ENCODE assay signal across 23 cellular contexts in genomic region chr3:40921251-40921650, GRCh38.
DNase-seq lines count a peak whose midpoint lies in the region; ATAC-seq, FAIRE-seq and TF ChIP-seq lines count a peak whose summit lies in the region.
"Had no signal": no experiment of that assay in that cellular context is flagged by ENCODE, and none has a peak within 500 bp of the region (broad histone marks: within the 10 kb centered on the region; RNA-seq: fewer than 3 reads in every experiment).

No MANE protein-coding gene starts in this region.

- H3K4me3 ChIP-seq in GM23338 (no peak overlapping the region), PC-3 (ENCODE audit: low read length) (no peak overlapping the region), endothelial cell of umbilical vein (replicated peaks in 1 of 3; ENCODE audit: insufficient read depth in 1 of 3, low read depth in 1 of 3, low read length in 3 of 3) (no peak overlapping the region)
- H3K4me3 ChIP-seq: A549 had no signal

- H3K27me3 ChIP-seq in GM23338 (ENCODE audit: insufficient read depth) (no peaks in the 10 kb centered on the region), PC-3 (ENCODE audit: low read length) (no peaks in the 10 kb centered on the region), endothelial cell of umbilical vein (ENCODE audit: control insufficient read depth in 2 of 2, insufficient read depth in 2 of 2, low read length in 2 of 2) (no peaks in the 10 kb centered on the region)

- POLR2A ChIA-PET in PC-3 (lab: Charles Lee; ENCODE audit: unreplicated experiment) = no interaction called here
- POLR2A ChIA-PET in endothelial cell of umbilical vein (lab: Charles Lee) = no interaction called here

- H3K4me1 Mint-ChIP-seq in GM23338 = peaks cover 39% of the 10 kb centered on the region
- peaks cover 33% of the 10 kb centered on the region for H3K4me1 Mint-ChIP-seq in chondrocyte (ENCODE audit: low read depth)
- H3K4me1 Mint-ChIP-seq: CD4-positive, alpha-beta memory T cell had no signal

- H3K27ac ChIP-seq in GM23338 (ENCODE audit: low read depth) (no peak overlapping the region), PC-3 (ENCODE audit: low read length) (no peak overlapping the region), endothelial cell of umbilical vein (ENCODE audit: insufficient read depth, low read depth, low read length) (no peak overlapping the region)
- H3K27ac ChIP-seq: A549 had no signal

- no peak for DNase-seq in GM23338 (ENCODE audit: low spot score)
- no peak for DNase-seq in PC-3
- DNase-seq in chondrocyte (ENCODE audit: low spot score) = no peak
- peak; percentile 56 for DNase-seq in endothelial cell of umbilical vein (ENCODE audit: low read depth, low spot score)
- no peak for DNase-seq in anterior cingulate cortex (lab: John Stamatoyannopoulos, UW)
- no peak for DNase-seq in activated CD4-positive, alpha-beta T cell treated with anti-CD3 and anti-CD28 coated beads for 1 hour
- DNase-seq: 8988T; ACHN; C1 segment of cervical spinal cord; Calu3; CD4-positive, alpha-beta memory T cell; COR-L47; DMS53; DMS79 treated with DMSO at 0.1 percent for 48 hours; GF-D8; H7; HCEC 1CT had no signal

- H3K4me1 ChIP-seq in GM23338 (ENCODE audit: insufficient read depth) (peaks cover 43% of the 10 kb centered on the region), PC-3 (ENCODE audit: insufficient read depth, low read length) (peaks cover 8% of the 10 kb centered on the region), endothelial cell of umbilical vein (ENCODE audit: control insufficient read depth, extremely low read depth, insufficient read depth, low read length) (peaks cover 4% of the 10 kb centered on the region)

- H3F3A ChIP-seq in GM23338 (replicated peaks; ENCODE audit: low read depth) (no peaks in the 10 kb centered on the region), PC-3 (ENCODE audit: low read length, unreplicated experiment) (no peaks in the 10 kb centered on the region)

- intact Hi-C loops in PC-3 (cut with micrococcal nuclease) (loop anchor here (5.0 kb wide), 2 partner anchors 281 to 961 kb away; no protein-coding TSS in a partner anchor), endothelial cell of umbilical vein (cut with micrococcal nuclease) (loop anchor here (1.0 to 5.0 kb wide), 7 partner anchors 54 to 961 kb away; no protein-coding TSS in a partner anchor)

- H3K9me3 ChIP-seq in PC-3 (ENCODE audit: low read length) (no peaks in the 10 kb centered on the region), endothelial cell of umbilical vein (replicated peaks; ENCODE audit: control insufficient read depth, insufficient read depth, low read length) (no peaks in the 10 kb centered on the region)

- H3K36me3 Mint-ChIP-seq in GM23338 (ENCODE audit: low read depth) = peaks cover 7% of the 10 kb centered on the region; the same call in 2 of the 3 replicates
- no peaks in the 10 kb centered on the region for H3K36me3 Mint-ChIP-seq in chondrocyte (ENCODE audit: low read depth)
- H3K36me3 Mint-ChIP-seq: CD4-positive, alpha-beta memory T cell had no signal

- no peak for FAIRE-seq in endothelial cell of umbilical vein (lab: Jason Lieb, UNC)
- FAIRE-seq: A549, GM12891, GM18507, H1 had no signal

- H3K36me3 ChIP-seq in GM23338 (ENCODE audit: insufficient read depth) = no peaks in the 10 kb centered on the region
- H3K36me3 ChIP-seq in PC-3 (ENCODE audit: low read depth, low read length) = no peaks in the 10 kb centered on the region
- H3K36me3 ChIP-seq in endothelial cell of umbilical vein (ENCODE audit: control insufficient read depth in 2 of 2, extremely low read depth in 1 of 2, insufficient read depth in 2 of 2, low read length in 2 of 2) = no peaks in the 10 kb centered on the region

- TF ChIP-seq POLR2A in endothelial cell of umbilical vein (IDR thresholded peaks at IDR 0.05; ENCODE audit: low read depth, low read length) = no peak

- H3K9me3 Mint-ChIP-seq in GM23338 = peaks cover 3% of the 10 kb centered on the region; the same call in 2 of the 3 replicates
- peaks cover 5% of the 10 kb centered on the region for H3K9me3 Mint-ChIP-seq in chondrocyte (ENCODE audit: low read depth)
- H3K9me3 Mint-ChIP-seq: CD4-positive, alpha-beta memory T cell had no signal

- H3K9ac ChIP-seq in PC-3 (ENCODE audit: low read length) (no peak overlapping the region), endothelial cell of umbilical vein (replicated peaks; ENCODE audit: extremely low read depth, insufficient read depth, low read length) (no peak overlapping the region)

- TF ChIP-seq CTCF in GM23338 (conservative IDR thresholded peaks at IDR 0.05; ENCODE audit: low read depth in 2 of 2) = no peak
- TF ChIP-seq CTCF in PC-3 (conservative IDR thresholded peaks at IDR 0.05; ENCODE audit: low read depth, low read length) = peak; percentile 38; the same call in 1 of the 2 replicates
- TF ChIP-seq CTCF in chondrocyte (IDR thresholded peaks at IDR 0.05) = peak; percentile 59
- TF ChIP-seq CTCF in endothelial cell of umbilical vein (IDR thresholded peaks at IDR 0.05; ENCODE audit: extremely low read depth in 1 of 2, insufficient read depth in 1 of 2, low read depth in 1 of 2, low read length in 2 of 2) = peak; percentile 15 to 31

- H3K27me3 Mint-ChIP-seq in GM23338 (ENCODE audit: insufficient read depth, low read depth, poor library complexity) (peaks cover 2% of the 10 kb centered on the region), chondrocyte (ENCODE audit: low read depth) (no peaks in the 10 kb centered on the region)

- H3K27ac Mint-ChIP-seq in GM23338 = peak overlapping the region; percentile 17; the same call in 1 of the 2 replicates
- H3K27ac Mint-ChIP-seq in chondrocyte (ENCODE audit: unreplicated experiment) = peak overlapping the region; percentile 2
- H3K27ac Mint-ChIP-seq: CD4-positive, alpha-beta memory T cell had no signal

- H3K9me1 ChIP-seq in endothelial cell of umbilical vein (replicated peaks; ENCODE audit: control insufficient read depth, extremely low read depth, insufficient read depth, low read length) = no peaks in the 10 kb centered on the region

- no TSS peak for BruUV-seq in PC-3 (replicated peaks; lab: Mats Ljungman, UMichigan)
- no TSS peak for BruUV-seq in endothelial cell of umbilical vein (replicated peaks; lab: Mats Ljungman, UMichigan)

- H3K4me3 Mint-ChIP-seq in GM23338 (no peak overlapping the region), chondrocyte (ENCODE audit: unreplicated experiment) (no peak overlapping the region)
- H3K4me3 Mint-ChIP-seq: CD4-positive, alpha-beta memory T cell had no signal

- no peaks in the 10 kb centered on the region for H4K20me1 ChIP-seq in GM23338 (replicated peaks; ENCODE audit: insufficient read depth)
- no peaks in the 10 kb centered on the region for H4K20me1 ChIP-seq in PC-3 (ENCODE audit: low read length)
- no peaks in the 10 kb centered on the region for H4K20me1 ChIP-seq in endothelial cell of umbilical vein (replicated peaks; ENCODE audit: control insufficient read depth, extremely low read depth, insufficient read depth, low read length)

- CTCF ChIA-PET in PC-3 (lab: Charles Lee) = no interaction called here
- CTCF ChIA-PET in endothelial cell of umbilical vein (lab: Charles Lee) = interaction anchor here (0.9 to 1.9 kb wide), 8 partner anchors 8 to 795 kb away, joined by 3 to 6 read pairs (median 3); no protein-coding TSS in a partner anchor

- H3K9me2 ChIP-seq in GM23338 (ENCODE audit: insufficient read depth) (peaks cover 2% of the 10 kb centered on the region; the same call in 1 of the 2 replicates), PC-3 (replicated peaks; ENCODE audit: low read length) (no peaks in the 10 kb centered on the region)

- ATAC-seq in GM23338 (no peak), PC-3 (no peak), HG03442 (IDR thresholded peaks at IDR 0.05; ENCODE audit: unreplicated experiment) (no peak), GM21381 (IDR thresholded peaks at IDR 0.05; ENCODE audit: unreplicated experiment) (no peak)
- ATAC-seq: A549 had no signal

- H2AFZ ChIP-seq in GM23338 (no peak overlapping the region), PC-3 (ENCODE audit: low read length) (no peak overlapping the region), endothelial cell of umbilical vein (ENCODE audit: low read depth, low read length) (no peak overlapping the region)

- dilution Hi-C loops in endothelial cell of umbilical vein (cut with MboI; ENCODE audit: extremely low pct_ligation_motif_present, low sequenced_read_pairs) = no loop called here

- H3K4me2 ChIP-seq in GM23338 (no peak overlapping the region), PC-3 (ENCODE audit: low read length) (no peak overlapping the region), endothelial cell of umbilical vein (ENCODE audit: insufficient read depth, low read length) (no peak overlapping the region)
- H3K4me2 ChIP-seq: A549 had no signal

- H3K79me2 ChIP-seq in GM23338 (replicated peaks; ENCODE audit: insufficient read depth) (no peaks in the 10 kb centered on the region), PC-3 (ENCODE audit: low read length) (no peaks in the 10 kb centered on the region), endothelial cell of umbilical vein (ENCODE audit: control insufficient read depth, insufficient read depth, low read length) (no peaks in the 10 kb centered on the region)

TF ChIP-seq in GM23338, 12 proteins besides CTCF, POLR2A, EP300 and RAD21 (continues in another document):
- TF ChIP-seq ZNF331 (CRISPR knock-in tag; IDR thresholded peaks at IDR 0.05; ENCODE audit: low read depth) (no peak), STAT1 (IDR thresholded peaks at IDR 0.05; ENCODE audit: unreplicated experiment) (no peak)

TF ChIP-seq in endothelial cell of umbilical vein, 7 proteins besides CTCF, POLR2A, EP300 and RAD21:
- TF ChIP-seq JUN (IDR thresholded peaks at IDR 0.05; ENCODE audit: borderline replicate concordance, insufficient read depth, insufficient read length, low read depth) (no peak), GATA2 (IDR thresholded peaks at IDR 0.05; ENCODE audit: insufficient read depth, insufficient read length, low read depth, low read length) (no peak), MAX (IDR thresholded peaks at IDR 0.05; ENCODE audit: insufficient read depth, insufficient read length) (no peak), EZH2 (IDR thresholded peaks at IDR 0.05; ENCODE audit: borderline replicate concordance, low read depth, low read length, severe bottlenecking) (no peak), POLR2AphosphoS5 (IDR thresholded peaks at IDR 0.05; ENCODE audit: insufficient read depth, low read depth, low read length) (no peak), FOS (IDR thresholded peaks at IDR 0.05; ENCODE audit: borderline replicate concordance, insufficient read depth, low read length) (no peak), MYC (IDR thresholded peaks at IDR 0.05; ENCODE audit: low read depth, low read length) (no peak)

Comparison
In these comparisons a context has a peak if more than half of its experiments do, and no peak if none do; other contexts are left out.
1. CTCF ChIP-seq: peak in PC-3 (single experiment), chondrocyte (single experiment) and endothelial cell of umbilical vein (2 of 2); none in GM23338 (0 of 2).